Comparison of ENCODE assay signal across 8 cellular contexts in genomic region chr19:33521480-33522370, GRCh38. TPM values are rescaled to one million over a fixed set of nuclear protein-coding genes. Genes with fewer than 3 reads are reported as not detected.
DNase-seq lines count a peak whose midpoint lies in the region; ATAC-seq and TF ChIP-seq lines count a peak whose summit lies in the region.

TSS of gene PEPD (minus strand) at chr19:33521791. CDS start at chr19:33521760, 31 bp downstream.

- H3K4me3 ChIP-seq in fibroblast of the aortic adventitia (ENCODE audit: low read depth, low read length) = peak within 1 kb of the TSS; percentile 92

- DNase-seq in DMS79 treated with DMSO at 0.1 percent for 48 hours (lab: John Stamatoyannopoulos, UW) = peak; percentile 67
- peak; percentile 69 to 80 for DNase-seq in Kasumi-1 (lab: John Stamatoyannopoulos, UW)
- DNase-seq in RWPE1 (ENCODE audit: low spot score) = peak; percentile 98
- peak; percentile 77 for DNase-seq in activated T-helper 9 cell treated with anti-CD3 and anti-CD28 coated beads, Interleukin-2, amount 50 U/mL, for 16 hours (ENCODE audit: low read depth)
- DNase-seq in fibroblast of the aortic adventitia (ENCODE audit: low read depth) = peak; percentile 86
- peak; percentile 94 for DNase-seq in nephron progenitor cell

- no peaks in the 10 kb centered on the region for H3K9me3 Mint-ChIP-seq in nephron progenitor cell
- H3K9me3 Mint-ChIP-seq in stimulated activated naive CD8-positive, alpha-beta T cell treated with anti-CD3 and anti-CD28 coated beads, Interleukin-15, Interleukin-2, amounts not matched to agents 100 ng/mL and 50 ng/mL, for 24 hours = no peaks in the 10 kb centered on the region

- peak within 1 kb of the TSS; percentile 91 for H3K4me3 Mint-ChIP-seq in nephron progenitor cell
- H3K4me3 Mint-ChIP-seq in stimulated activated naive CD8-positive, alpha-beta T cell treated with anti-CD3 and anti-CD28 coated beads, Interleukin-15, Interleukin-2, amounts not matched to agents 100 ng/mL and 50 ng/mL, for 24 hours = peak within 1 kb of the TSS; percentile 88

- POLR2A ChIA-PET in RWPE1 (lab: Yijun Ruan, JAX; ENCODE audit: low non-redundant PET) = no interaction called here

- no peak within 1 kb of the TSS for H3K27ac ChIP-seq in RWPE1

- CTCF ChIA-PET in RWPE1 (lab: Yijun Ruan, JAX) = interaction anchor here (0.5 to 1.0 kb wide), 2 partner anchors 250 to 264 kb away, joined by 3 to 5 read pairs; no protein-coding TSS in a partner anchor

- H3K4me1 Mint-ChIP-seq in nephron progenitor cell = peaks cover 34% of the 10 kb centered on the region
- H3K4me1 Mint-ChIP-seq in stimulated activated naive CD8-positive, alpha-beta T cell treated with anti-CD3 and anti-CD28 coated beads, Interleukin-15, Interleukin-2, amounts not matched to agents 100 ng/mL and 50 ng/mL, for 24 hours (ENCODE audit: low read depth) = peaks cover 15% of the 10 kb centered on the region

- H3K27me3 Mint-ChIP-seq in nephron progenitor cell (ENCODE audit: low read depth, poor library complexity) = peaks cover 14% of the 10 kb centered on the region
- H3K27me3 Mint-ChIP-seq in stimulated activated naive CD8-positive, alpha-beta T cell treated with anti-CD3 and anti-CD28 coated beads, Interleukin-15, Interleukin-2, amounts not matched to agents 100 ng/mL and 50 ng/mL, for 24 hours = no peaks in the 10 kb centered on the region

- TF ChIP-seq CTCF in RWPE1 (conservative IDR thresholded peaks at IDR 0.05; ENCODE audit: low read depth) = no peak
- TF ChIP-seq CTCF in fibroblast of the aortic adventitia (IDR thresholded peaks at IDR 0.05; ENCODE audit: insufficient read depth, low read length) = no peak
- TF ChIP-seq CTCF in nephron progenitor cell (IDR thresholded peaks at IDR 0.05) = no peak

- no peak within 1 kb of the TSS for H3K27ac Mint-ChIP-seq in nephron progenitor cell
- peak within 1 kb of the TSS; percentile 81 for H3K27ac Mint-ChIP-seq in stimulated activated naive CD8-positive, alpha-beta T cell treated with anti-CD3 and anti-CD28 coated beads, Interleukin-15, Interleukin-2, amounts not matched to agents 100 ng/mL and 50 ng/mL, for 24 hours

- no peaks in the 10 kb centered on the region for H3K36me3 Mint-ChIP-seq in nephron progenitor cell (ENCODE audit: low read depth)
- no peaks in the 10 kb centered on the region for H3K36me3 Mint-ChIP-seq in stimulated activated naive CD8-positive, alpha-beta T cell treated with anti-CD3 and anti-CD28 coated beads, Interleukin-15, Interleukin-2, amounts not matched to agents 100 ng/mL and 50 ng/mL, for 24 hours (ENCODE audit: low read depth)

- ATAC-seq in GM21786 (IDR thresholded peaks at IDR 0.05; ENCODE audit: unreplicated experiment) = peak; percentile 90

RNA-seq across cellular contexts. Expression of gene PEPD, which starts in this region (rescaled TPM):
- total RNA-seq in fibroblast of the aortic adventitia (ENCODE audit: low replicate concordance) = 65.0 and 260 TPM in 2 replicates
